In the genomic region with DNA sequence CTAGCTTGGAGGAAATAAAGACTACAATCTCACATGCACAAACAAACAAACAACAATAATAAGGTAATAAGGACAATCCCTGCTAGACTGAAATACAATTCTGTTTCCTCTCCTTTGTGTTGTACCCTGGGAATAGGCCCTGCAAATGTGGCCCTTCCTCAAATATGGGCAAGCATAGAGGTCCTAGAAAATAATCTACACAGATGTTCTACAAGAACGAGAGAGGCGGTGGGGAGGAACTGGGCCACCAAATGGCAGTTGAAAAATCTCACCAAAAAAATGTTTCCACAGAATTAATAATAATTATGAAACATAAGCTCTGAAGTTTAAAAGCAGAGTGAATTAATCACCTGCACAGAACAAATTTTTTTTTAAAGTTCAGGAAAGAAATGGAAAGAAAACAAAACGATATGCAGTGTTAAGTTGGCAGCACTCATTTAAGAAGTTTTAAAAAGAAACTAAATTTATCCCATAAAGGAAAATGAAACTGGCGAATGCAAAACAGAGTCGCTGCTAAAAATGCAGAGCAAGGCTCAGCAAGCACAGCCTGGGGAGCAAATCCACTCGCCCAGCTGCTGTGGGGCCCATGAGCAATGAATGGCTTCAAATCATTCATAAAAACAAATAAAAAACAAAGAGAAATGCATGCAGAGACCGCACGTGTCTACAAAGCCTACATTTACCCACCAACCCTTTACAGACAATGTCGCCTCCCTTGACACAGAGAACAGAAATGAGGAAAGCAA, we compare ENCODE assay signal across 17 cellular contexts.
DNase-seq lines count a peak whose midpoint lies in the region; ATAC-seq and TF ChIP-seq lines count a peak whose summit lies in the region.
"Had no signal": no experiment of that assay in that cellular context is flagged by ENCODE, and none has a peak within 500 bp of the region (broad histone marks: within the 10 kb centered on the region; RNA-seq: fewer than 3 reads in every experiment).

No MANE protein-coding gene starts in this region.

- H3K9me3 Mint-ChIP-seq in GM23338, result peaks cover 23% of the 10 kb centered on the region
- peaks cover 3 to 30% (median 16%) of the 10 kb centered on the region in 8 donors for H3K9me3 Mint-ChIP-seq in CD4-positive, alpha-beta memory T cell

- no peak overlapping the region for H3K27ac ChIP-seq in GM23338 (ENCODE audit: low read depth)
- H3K27ac ChIP-seq in parathyroid adenoma, result no peak overlapping the region
- H3K27ac ChIP-seq in CD4-positive, alpha-beta memory T cell (ENCODE audit: low read depth, low read length), result no peak overlapping the region
- H3K27ac ChIP-seq: A549, SJCRH30 had no signal

- peaks cover 2% of the 10 kb centered on the region for H3K27me3 Mint-ChIP-seq in GM23338 (ENCODE audit: insufficient read depth, low read depth, poor library complexity)
- H3K27me3 Mint-ChIP-seq in CD4-positive, alpha-beta memory T cell, result no peaks in the 10 kb centered on the region

- no peaks in the 10 kb centered on the region for H3F3A ChIP-seq in GM23338 (replicated peaks; ENCODE audit: low read depth)

- peaks cover 3% of the 10 kb centered on the region for H3K9me3 ChIP-seq in parathyroid adenoma (ENCODE audit: control insufficient read depth, low read length)
- H3K9me3 ChIP-seq in CD4-positive, alpha-beta memory T cell (ENCODE audit: control insufficient read depth in 1 of 2, low read length in 2 of 2), result no peaks in the 10 kb centered on the region
- H3K9me3 ChIP-seq: SJCRH30 had no signal

- no peaks in the 10 kb centered on the region for H3K27me3 ChIP-seq in GM23338 (ENCODE audit: insufficient read depth)
- H3K27me3 ChIP-seq in parathyroid adenoma (ENCODE audit: control insufficient read depth, insufficient read depth, low read length), result no peaks in the 10 kb centered on the region
- H3K27me3 ChIP-seq in CD4-positive, alpha-beta memory T cell (ENCODE audit: insufficient read depth, low read length), result no peaks in the 10 kb centered on the region
- H3K27me3 ChIP-seq: SJCRH30 had no signal

- H3K36me3 Mint-ChIP-seq in GM23338 (ENCODE audit: low read depth), result peaks cover 16% of the 10 kb centered on the region
- peaks cover 0 to 3% of the 10 kb centered on the region in 2 donors for H3K36me3 Mint-ChIP-seq in CD4-positive, alpha-beta memory T cell

- H3K4me3 ChIP-seq in GM23338, result no peak overlapping the region
- H3K4me3 ChIP-seq in parathyroid adenoma (ENCODE audit: low read depth, low read length), result no peak overlapping the region
- H3K4me3 ChIP-seq in CD4-positive, alpha-beta memory T cell (ENCODE audit: low read length in 2 of 2), result no peak overlapping the region
- H3K4me3 ChIP-seq: A549, SJCRH30 had no signal

- TF ChIP-seq CTCF in GM23338 (conservative IDR thresholded peaks at IDR 0.05; ENCODE audit: low read depth in 2 of 2), result no peak
- no peak for TF ChIP-seq CTCF in parathyroid adenoma (IDR thresholded peaks at IDR 0.05)

- peaks cover 9% of the 10 kb centered on the region for H3K4me1 Mint-ChIP-seq in GM23338
- no peaks in the 10 kb centered on the region for H3K4me1 Mint-ChIP-seq in CD4-positive, alpha-beta memory T cell

- no peaks in the 10 kb centered on the region for H3K9me2 ChIP-seq in GM23338 (ENCODE audit: insufficient read depth)

- H3K79me2 ChIP-seq in GM23338 (replicated peaks; ENCODE audit: insufficient read depth) (no peaks in the 10 kb centered on the region), parathyroid adenoma (no peaks in the 10 kb centered on the region)

- H3K4me2 ChIP-seq in GM23338 (no peak overlapping the region), parathyroid adenoma (ENCODE audit: low read length) (no peak overlapping the region)
- H3K4me2 ChIP-seq: A549 had no signal

- intact Hi-C loops in CD4-positive, alpha-beta memory T cell (cut with micrococcal nuclease), result no loop called here

- POLR2A ChIA-PET in CD4-positive, alpha-beta memory T cell (lab: Charles Lee; ENCODE audit: partially characterized antibody), result no interaction called here

- H3K36me3 ChIP-seq in GM23338 (ENCODE audit: insufficient read depth) (no peaks in the 10 kb centered on the region; the same call in 1 of the 2 replicates), parathyroid adenoma (ENCODE audit: control insufficient read depth, insufficient read depth, low read length) (no peaks in the 10 kb centered on the region)
- no peaks in the 10 kb centered on the region for H3K36me3 ChIP-seq in CD4-positive, alpha-beta memory T cell (ENCODE audit: insufficient read depth, low read length)
- H3K36me3 ChIP-seq: SJCRH30 had no signal

- no peak overlapping the region for H3K9ac ChIP-seq in parathyroid adenoma

- H3K27ac Mint-ChIP-seq in GM23338, result no peak overlapping the region; the same call in 1 of the 2 replicates
- no peak overlapping the region for H3K27ac Mint-ChIP-seq in CD4-positive, alpha-beta memory T cell

- H3K4me1 ChIP-seq in GM23338 (ENCODE audit: insufficient read depth), result peaks cover 3% of the 10 kb centered on the region; the same call in 1 of the 2 replicates
- no peaks in the 10 kb centered on the region for H3K4me1 ChIP-seq in parathyroid adenoma
- H3K4me1 ChIP-seq in CD4-positive, alpha-beta memory T cell (ENCODE audit: insufficient read depth, low read length), result no peaks in the 10 kb centered on the region
- H3K4me1 ChIP-seq: A549, Caco-2, SJCRH30 had no signal

- DNase-seq in NCI-H345 (lab: John Stamatoyannopoulos, UW) (peak; percentile 27), NCI-H345 treated with DMSO at 0.1 percent for 48 hours (lab: John Stamatoyannopoulos, UW; ENCODE audit: unreplicated experiment) (no peak), GM23338 (ENCODE audit: low spot score) (no peak), NCI-H774 (lab: John Stamatoyannopoulos, UW) (peak; percentile 3), globus pallidus (ENCODE audit: low spot score) (no peak)
- no peak for DNase-seq in CD4-positive, alpha-beta memory T cell
- DNase-seq: Caco-2, GOT3, KBM-7, NCI-H1092 treated with DMSO at 0.1 percent for 48 hours, NCI-H524 treated with DMSO at 0.1 percent for 48 hours, PC-3, SJCRH30, T-helper 2 cell had no signal

- no peak for ATAC-seq in GM23338
- no peak for ATAC-seq in esophagus mucosa
- ATAC-seq: A549, PC-3 had no signal

- H2AFZ ChIP-seq in GM23338, result peak overlapping the region; percentile 88; the same call in 1 of the 2 replicates
- peak overlapping the region; percentile 58 for H2AFZ ChIP-seq in parathyroid adenoma

- H4K20me1 ChIP-seq in GM23338 (replicated peaks; ENCODE audit: insufficient read depth), result no peaks in the 10 kb centered on the region

- H3K4me3 Mint-ChIP-seq in GM23338, result no peak overlapping the region
- H3K4me3 Mint-ChIP-seq in CD4-positive, alpha-beta memory T cell, result no peak overlapping the region

- CTCF ChIA-PET in CD4-positive, alpha-beta memory T cell (lab: Charles Lee; ENCODE audit: partially characterized antibody), result no interaction called here

TF ChIP-seq in GM23338, 12 proteins besides CTCF, POLR2A, EP300 and RAD21 (continues in another document):
- TF ChIP-seq, protein P1, sequence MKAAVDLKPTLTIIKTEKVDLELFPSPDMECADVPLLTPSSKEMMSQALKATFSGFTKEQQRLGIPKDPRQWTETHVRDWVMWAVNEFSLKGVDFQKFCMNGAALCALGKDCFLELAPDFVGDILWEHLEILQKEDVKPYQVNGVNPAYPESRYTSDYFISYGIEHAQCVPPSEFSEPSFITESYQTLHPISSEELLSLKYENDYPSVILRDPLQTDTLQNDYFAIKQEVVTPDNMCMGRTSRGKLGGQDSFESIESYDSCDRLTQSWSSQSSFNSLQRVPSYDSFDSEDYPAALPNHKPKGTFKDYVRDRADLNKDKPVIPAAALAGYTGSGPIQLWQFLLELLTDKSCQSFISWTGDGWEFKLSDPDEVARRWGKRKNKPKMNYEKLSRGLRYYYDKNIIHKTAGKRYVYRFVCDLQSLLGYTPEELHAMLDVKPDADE (IDR thresholded peaks at IDR 0.05), result no peak
- TF ChIP-seq EZH2 (IDR thresholded peaks at IDR 0.05; ENCODE audit: low read depth, unreplicated experiment), result no peak

Comparison
In these comparisons a context has a peak if more than half of its experiments do, and no peak if none do; other contexts are left out.
1. DNase-seq: peak in NCI-H345 (single experiment) and NCI-H774 (single experiment); none in NCI-H345 treated with DMSO at 0.1 percent for 48 hours (single experiment), GM23338 (single experiment), globus pallidus (single experiment) and CD4-positive, alpha-beta memory T cell (0 of 5).